ENCODE assay signal across 1 cellular context in the genomic region with DNA sequence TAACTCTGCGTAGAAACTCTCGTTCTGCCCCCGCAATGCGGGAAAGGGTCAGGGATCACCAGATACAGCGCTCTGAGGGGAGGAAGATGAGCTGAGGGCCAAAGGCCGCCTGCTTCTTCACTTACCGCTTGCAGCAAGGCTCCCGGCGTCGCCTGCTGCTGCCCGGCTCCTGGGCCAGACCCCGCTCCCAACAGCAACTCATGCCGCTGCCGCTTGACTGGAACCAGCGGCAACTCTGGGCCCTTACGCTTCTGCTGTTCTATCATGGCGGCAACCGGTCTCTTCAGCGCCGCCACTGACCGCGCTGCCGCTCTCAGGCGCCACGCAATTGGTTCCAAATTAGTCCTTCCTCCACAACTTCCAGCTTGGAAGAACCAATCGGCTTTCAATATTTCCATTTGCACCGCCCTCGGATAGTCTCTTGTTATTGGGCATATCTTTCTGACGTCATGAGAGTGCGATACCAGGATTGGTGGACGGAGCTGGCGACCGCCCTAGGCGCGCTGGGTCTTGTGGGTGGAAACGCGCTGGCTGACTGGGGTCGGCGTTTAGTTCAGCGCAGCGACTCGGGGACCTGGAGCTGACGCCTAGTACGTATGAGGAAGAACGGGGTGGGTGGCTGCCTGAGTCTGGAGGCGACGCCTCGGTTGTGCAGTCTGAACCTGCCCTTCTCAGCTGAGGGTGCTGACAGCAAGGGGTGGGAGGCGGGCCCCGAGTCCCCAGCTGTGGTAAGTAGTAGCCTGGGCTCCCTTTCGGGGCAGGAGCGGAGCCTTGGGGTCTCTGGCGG.
TF ChIP-seq lines count a peak whose summit lies in the region.

A gene (minus strand): TSS at position 303 of the 787 bp plus-strand sequence. CDS start 37 bp downstream, at position 266.
A gene with protein sequence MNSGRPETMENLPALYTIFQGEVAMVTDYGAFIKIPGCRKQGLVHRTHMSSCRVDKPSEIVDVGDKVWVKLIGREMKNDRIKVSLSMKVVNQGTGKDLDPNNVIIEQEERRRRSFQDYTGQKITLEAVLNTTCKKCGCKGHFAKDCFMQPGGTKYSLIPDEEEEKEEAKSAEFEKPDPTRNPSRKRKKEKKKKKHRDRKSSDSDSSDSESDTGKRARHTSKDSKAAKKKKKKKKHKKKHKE (plus strand): TSS at position 547 of the 787 bp plus-strand sequence. CDS start 13,067 bp downstream, outside the sequence.

TF ChIP-seq in HepG2, 621 proteins besides CTCF, POLR2A, EP300 and RAD21 (continued from another document and continues in another):
- TF ChIP-seq, protein P1, sequence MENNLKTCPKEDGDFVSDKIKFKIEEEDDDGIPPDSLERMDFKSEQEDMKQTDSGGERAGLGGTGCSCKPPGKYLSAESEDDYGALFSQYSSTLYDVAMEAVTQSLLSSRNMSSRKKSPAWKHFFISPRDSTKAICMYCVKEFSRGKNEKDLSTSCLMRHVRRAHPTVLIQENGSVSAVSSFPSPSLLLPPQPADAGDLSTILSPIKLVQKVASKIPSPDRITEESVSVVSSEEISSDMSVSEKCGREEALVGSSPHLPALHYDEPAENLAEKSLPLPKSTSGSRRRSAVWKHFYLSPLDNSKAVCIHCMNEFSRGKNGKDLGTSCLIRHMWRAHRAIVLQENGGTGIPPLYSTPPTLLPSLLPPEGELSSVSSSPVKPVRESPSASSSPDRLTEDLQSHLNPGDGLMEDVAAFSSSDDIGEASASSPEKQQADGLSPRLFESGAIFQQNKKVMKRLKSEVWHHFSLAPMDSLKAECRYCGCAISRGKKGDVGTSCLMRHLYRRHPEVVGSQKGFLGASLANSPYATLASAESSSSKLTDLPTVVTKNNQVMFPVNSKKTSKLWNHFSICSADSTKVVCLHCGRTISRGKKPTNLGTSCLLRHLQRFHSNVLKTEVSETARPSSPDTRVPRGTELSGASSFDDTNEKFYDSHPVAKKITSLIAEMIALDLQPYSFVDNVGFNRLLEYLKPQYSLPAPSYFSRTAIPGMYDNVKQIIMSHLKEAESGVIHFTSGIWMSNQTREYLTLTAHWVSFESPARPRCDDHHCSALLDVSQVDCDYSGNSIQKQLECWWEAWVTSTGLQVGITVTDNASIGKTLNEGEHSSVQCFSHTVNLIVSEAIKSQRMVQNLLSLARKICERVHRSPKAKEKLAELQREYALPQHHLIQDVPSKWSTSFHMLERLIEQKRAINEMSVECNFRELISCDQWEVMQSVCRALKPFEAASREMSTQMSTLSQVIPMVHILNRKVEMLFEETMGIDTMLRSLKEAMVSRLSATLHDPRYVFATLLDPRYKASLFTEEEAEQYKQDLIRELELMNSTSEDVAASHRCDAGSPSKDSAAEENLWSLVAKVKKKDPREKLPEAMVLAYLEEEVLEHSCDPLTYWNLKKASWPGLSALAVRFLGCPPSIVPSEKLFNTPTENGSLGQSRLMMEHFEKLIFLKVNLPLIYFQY (CRISPR knock-in tag; IDR thresholded peaks at IDR 0.05; ENCODE audit: borderline replicate concordance) = no peak
- TF ChIP-seq FOXP1 (IDR thresholded peaks at IDR 0.05) = no peak
- TF ChIP-seq FOXP1 (CRISPR knock-in tag; IDR thresholded peaks at IDR 0.05) = no peak
- TF ChIP-seq ZNF34 (CRISPR knock-in tag; IDR thresholded peaks at IDR 0.05; ENCODE audit: borderline replicate concordance) = no peak
- TF ChIP-seq, protein P2, sequence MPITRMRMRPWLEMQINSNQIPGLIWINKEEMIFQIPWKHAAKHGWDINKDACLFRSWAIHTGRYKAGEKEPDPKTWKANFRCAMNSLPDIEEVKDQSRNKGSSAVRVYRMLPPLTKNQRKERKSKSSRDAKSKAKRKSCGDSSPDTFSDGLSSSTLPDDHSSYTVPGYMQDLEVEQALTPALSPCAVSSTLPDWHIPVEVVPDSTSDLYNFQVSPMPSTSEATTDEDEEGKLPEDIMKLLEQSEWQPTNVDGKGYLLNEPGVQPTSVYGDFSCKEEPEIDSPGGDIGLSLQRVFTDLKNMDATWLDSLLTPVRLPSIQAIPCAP (CRISPR knock-in tag; IDR thresholded peaks at IDR 0.05; ENCODE audit: low read depth) = no peak
- TF ChIP-seq GATA4 (IDR thresholded peaks at IDR 0.05; ENCODE audit: borderline replicate concordance, low read depth) = peak; percentile 56; the same call in 1 of the 2 replicates
- TF ChIP-seq, protein P3, sequence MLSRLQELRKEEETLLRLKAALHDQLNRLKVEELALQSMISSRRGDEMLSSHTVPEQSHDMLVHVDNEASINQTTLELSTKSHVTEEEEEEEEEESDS (CRISPR knock-in tag; IDR thresholded peaks at IDR 0.05; ENCODE audit: borderline replicate concordance) = no peak
- TF ChIP-seq ZBTB8A (CRISPR knock-in tag; IDR thresholded peaks at IDR 0.05; ENCODE audit: borderline replicate concordance, low read depth) = no peak
- TF ChIP-seq HNRNPK (IDR thresholded peaks at IDR 0.05; ENCODE audit: low read depth, low read length, poor library complexity, severe bottlenecking) = no peak
- TF ChIP-seq RCOR2 (CRISPR knock-in tag; IDR thresholded peaks at IDR 0.05) = no peak
- TF ChIP-seq SSRP1 (CRISPR knock-in tag; IDR thresholded peaks at IDR 0.05) = no peak
- no peak for TF ChIP-seq IRF2 (CRISPR knock-in tag; IDR thresholded peaks at IDR 0.05)
- no peak for TF ChIP-seq PAF1 (CRISPR knock-in tag; IDR thresholded peaks at IDR 0.05)
- TF ChIP-seq ZNF563 (CRISPR knock-in tag; IDR thresholded peaks at IDR 0.05) = no peak; the same call in 1 of the 2 replicates
- no peak for TF ChIP-seq ZMAT3 (CRISPR knock-in tag; conservative IDR thresholded peaks at IDR 0.05)
- TF ChIP-seq ZNF788 (CRISPR knock-in tag; IDR thresholded peaks at IDR 0.05; ENCODE audit: borderline replicate concordance) = peak; percentile 53; the same call in 1 of the 2 replicates
- no peak for TF ChIP-seq ZBTB38 (CRISPR knock-in tag; IDR thresholded peaks at IDR 0.05)
- TF ChIP-seq JUN (CRISPR knock-in tag; IDR thresholded peaks at IDR 0.05) = no peak
- TF ChIP-seq, protein P4, sequence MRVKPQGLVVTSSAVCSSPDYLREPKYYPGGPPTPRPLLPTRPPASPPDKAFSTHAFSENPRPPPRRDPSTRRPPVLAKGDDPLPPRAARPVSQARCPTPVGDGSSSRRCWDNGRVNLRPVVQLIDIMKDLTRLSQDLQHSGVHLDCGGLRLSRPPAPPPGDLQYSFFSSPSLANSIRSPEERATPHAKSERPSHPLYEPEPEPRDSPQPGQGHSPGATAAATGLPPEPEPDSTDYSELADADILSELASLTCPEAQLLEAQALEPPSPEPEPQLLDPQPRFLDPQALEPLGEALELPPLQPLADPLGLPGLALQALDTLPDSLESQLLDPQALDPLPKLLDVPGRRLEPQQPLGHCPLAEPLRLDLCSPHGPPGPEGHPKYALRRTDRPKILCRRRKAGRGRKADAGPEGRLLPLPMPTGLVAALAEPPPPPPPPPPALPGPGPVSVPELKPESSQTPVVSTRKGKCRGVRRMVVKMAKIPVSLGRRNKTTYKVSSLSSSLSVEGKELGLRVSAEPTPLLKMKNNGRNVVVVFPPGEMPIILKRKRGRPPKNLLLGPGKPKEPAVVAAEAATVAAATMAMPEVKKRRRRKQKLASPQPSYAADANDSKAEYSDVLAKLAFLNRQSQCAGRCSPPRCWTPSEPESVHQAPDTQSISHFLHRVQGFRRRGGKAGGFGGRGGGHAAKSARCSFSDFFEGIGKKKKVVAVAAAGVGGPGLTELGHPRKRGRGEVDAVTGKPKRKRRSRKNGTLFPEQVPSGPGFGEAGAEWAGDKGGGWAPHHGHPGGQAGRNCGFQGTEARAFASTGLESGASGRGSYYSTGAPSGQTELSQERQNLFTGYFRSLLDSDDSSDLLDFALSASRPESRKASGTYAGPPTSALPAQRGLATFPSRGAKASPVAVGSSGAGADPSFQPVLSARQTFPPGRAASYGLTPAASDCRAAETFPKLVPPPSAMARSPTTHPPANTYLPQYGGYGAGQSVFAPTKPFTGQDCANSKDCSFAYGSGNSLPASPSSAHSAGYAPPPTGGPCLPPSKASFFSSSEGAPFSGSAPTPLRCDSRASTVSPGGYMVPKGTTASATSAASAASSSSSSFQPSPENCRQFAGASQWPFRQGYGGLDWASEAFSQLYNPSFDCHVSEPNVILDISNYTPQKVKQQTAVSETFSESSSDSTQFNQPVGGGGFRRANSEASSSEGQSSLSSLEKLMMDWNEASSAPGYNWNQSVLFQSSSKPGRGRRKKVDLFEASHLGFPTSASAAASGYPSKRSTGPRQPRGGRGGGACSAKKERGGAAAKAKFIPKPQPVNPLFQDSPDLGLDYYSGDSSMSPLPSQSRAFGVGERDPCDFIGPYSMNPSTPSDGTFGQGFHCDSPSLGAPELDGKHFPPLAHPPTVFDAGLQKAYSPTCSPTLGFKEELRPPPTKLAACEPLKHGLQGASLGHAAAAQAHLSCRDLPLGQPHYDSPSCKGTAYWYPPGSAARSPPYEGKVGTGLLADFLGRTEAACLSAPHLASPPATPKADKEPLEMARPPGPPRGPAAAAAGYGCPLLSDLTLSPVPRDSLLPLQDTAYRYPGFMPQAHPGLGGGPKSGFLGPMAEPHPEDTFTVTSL (CRISPR knock-in tag; IDR thresholded peaks at IDR 0.05; ENCODE audit: borderline replicate concordance) = no peak
- TF ChIP-seq ZNF781 (CRISPR knock-in tag; IDR thresholded peaks at IDR 0.05; ENCODE audit: borderline replicate concordance, not compliant biosample characterization) = no peak
- no peak for TF ChIP-seq TRIM24 (CRISPR knock-in tag; IDR thresholded peaks at IDR 0.05)
- TF ChIP-seq, protein P5, sequence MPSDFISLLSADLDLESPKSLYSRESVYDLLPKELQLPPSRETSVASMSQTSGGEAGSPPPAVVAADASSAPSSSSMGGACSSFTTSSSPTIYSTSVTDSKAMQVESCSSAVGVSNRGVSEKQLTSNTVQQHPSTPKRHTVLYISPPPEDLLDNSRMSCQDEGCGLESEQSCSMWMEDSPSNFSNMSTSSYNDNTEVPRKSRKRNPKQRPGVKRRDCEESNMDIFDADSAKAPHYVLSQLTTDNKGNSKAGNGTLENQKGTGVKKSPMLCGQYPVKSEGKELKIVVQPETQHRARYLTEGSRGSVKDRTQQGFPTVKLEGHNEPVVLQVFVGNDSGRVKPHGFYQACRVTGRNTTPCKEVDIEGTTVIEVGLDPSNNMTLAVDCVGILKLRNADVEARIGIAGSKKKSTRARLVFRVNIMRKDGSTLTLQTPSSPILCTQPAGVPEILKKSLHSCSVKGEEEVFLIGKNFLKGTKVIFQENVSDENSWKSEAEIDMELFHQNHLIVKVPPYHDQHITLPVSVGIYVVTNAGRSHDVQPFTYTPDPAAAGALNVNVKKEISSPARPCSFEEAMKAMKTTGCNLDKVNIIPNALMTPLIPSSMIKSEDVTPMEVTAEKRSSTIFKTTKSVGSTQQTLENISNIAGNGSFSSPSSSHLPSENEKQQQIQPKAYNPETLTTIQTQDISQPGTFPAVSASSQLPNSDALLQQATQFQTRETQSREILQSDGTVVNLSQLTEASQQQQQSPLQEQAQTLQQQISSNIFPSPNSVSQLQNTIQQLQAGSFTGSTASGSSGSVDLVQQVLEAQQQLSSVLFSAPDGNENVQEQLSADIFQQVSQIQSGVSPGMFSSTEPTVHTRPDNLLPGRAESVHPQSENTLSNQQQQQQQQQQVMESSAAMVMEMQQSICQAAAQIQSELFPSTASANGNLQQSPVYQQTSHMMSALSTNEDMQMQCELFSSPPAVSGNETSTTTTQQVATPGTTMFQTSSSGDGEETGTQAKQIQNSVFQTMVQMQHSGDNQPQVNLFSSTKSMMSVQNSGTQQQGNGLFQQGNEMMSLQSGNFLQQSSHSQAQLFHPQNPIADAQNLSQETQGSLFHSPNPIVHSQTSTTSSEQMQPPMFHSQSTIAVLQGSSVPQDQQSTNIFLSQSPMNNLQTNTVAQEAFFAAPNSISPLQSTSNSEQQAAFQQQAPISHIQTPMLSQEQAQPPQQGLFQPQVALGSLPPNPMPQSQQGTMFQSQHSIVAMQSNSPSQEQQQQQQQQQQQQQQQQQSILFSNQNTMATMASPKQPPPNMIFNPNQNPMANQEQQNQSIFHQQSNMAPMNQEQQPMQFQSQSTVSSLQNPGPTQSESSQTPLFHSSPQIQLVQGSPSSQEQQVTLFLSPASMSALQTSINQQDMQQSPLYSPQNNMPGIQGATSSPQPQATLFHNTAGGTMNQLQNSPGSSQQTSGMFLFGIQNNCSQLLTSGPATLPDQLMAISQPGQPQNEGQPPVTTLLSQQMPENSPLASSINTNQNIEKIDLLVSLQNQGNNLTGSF (CRISPR knock-in tag; IDR thresholded peaks at IDR 0.05) = no peak
- TF ChIP-seq, protein P6, sequence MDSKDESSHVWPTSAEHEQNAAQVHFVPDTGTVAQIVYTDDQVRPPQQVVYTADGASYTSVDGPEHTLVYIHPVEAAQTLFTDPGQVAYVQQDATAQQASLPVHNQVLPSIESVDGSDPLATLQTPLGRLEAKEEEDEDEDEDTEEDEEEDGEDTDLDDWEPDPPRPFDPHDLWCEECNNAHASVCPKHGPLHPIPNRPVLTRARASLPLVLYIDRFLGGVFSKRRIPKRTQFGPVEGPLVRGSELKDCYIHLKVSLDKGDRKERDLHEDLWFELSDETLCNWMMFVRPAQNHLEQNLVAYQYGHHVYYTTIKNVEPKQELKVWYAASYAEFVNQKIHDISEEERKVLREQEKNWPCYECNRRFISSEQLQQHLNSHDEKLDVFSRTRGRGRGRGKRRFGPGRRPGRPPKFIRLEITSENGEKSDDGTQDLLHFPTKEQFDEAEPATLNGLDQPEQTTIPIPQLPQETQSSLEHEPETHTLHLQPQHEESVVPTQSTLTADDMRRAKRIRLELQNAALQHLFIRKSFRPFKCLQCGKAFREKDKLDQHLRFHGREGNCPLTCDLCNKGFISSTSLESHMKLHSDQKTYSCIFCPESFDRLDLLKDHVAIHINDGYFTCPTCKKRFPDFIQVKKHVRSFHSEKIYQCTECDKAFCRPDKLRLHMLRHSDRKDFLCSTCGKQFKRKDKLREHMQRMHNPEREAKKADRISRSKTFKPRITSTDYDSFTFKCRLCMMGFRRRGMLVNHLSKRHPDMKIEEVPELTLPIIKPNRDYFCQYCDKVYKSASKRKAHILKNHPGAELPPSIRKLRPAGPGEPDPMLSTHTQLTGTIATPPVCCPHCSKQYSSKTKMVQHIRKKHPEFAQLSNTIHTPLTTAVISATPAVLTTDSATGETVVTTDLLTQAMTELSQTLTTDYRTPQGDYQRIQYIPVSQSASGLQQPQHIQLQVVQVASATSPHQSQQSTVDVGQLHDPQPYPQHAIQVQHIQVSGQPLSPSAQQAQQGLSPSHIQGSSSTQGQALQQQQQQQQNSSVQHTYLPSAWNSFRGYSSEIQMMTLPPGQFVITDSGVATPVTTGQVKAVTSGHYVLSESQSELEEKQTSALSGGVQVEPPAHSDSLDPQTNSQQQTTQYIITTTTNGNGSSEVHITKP (CRISPR knock-in tag; IDR thresholded peaks at IDR 0.05; ENCODE audit: low read depth) = no peak; the same call in 1 of the 2 replicates
- TF ChIP-seq ZNF782 (CRISPR knock-in tag; IDR thresholded peaks at IDR 0.05; ENCODE audit: borderline replicate concordance) = no peak
- TF ChIP-seq HMG20B (CRISPR knock-in tag; conservative IDR thresholded peaks at IDR 0.05) = no peak
- no peak for TF ChIP-seq MIER3 (CRISPR knock-in tag; IDR thresholded peaks at IDR 0.05; ENCODE audit: borderline replicate concordance)
- TF ChIP-seq MTA1 (CRISPR knock-in tag; IDR thresholded peaks at IDR 0.05; ENCODE audit: borderline replicate concordance) = peak; percentile 58; the same call in 1 of the 2 replicates
- no peak for TF ChIP-seq SOX6 (IDR thresholded peaks at IDR 0.05)
- TF ChIP-seq SOX6 (CRISPR knock-in tag; IDR thresholded peaks at IDR 0.05) = no peak
- TF ChIP-seq, protein P7, sequence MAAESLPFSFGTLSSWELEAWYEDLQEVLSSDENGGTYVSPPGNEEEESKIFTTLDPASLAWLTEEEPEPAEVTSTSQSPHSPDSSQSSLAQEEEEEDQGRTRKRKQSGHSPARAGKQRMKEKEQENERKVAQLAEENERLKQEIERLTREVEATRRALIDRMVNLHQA (CRISPR knock-in tag; IDR thresholded peaks at IDR 0.05) = no peak
- TF ChIP-seq ZSCAN9 (CRISPR knock-in tag; IDR thresholded peaks at IDR 0.05; ENCODE audit: borderline replicate concordance) = no peak
- TF ChIP-seq ZNF672 (CRISPR knock-in tag; IDR thresholded peaks at IDR 0.05) = no peak
- no peak for TF ChIP-seq CCAR2 (optimal IDR thresholded peaks at IDR 0.05; ENCODE audit: low read depth, low read length)
